In the genomic region with DNA sequence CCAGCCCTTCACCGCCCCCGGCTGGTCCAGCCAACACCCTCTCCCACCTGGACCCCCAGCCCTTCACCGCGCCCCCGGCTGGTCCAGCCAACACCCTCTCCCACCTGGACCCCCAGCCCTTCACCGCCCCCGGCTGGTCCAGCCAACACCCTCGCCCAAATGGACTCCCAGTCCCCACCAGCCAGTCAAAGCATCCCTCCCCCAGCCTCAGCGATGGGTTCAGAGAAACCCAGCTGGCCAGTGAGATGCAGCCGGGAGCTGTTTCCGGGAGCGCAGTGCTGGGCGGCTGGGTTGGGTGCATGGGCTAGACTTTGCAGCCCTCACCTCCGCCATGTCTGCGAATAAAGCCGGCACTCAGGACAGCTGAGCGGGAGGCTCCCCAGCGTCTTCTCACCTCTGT, we compare ENCODE assay signal across 20 cellular contexts. TPM values are rescaled to one million over a fixed set of nuclear protein-coding genes. Genes with fewer than 3 reads are reported as not detected.
"Had no signal": no experiment of that assay in that cellular context is flagged by ENCODE, and none has a peak within 500 bp of the region (broad histone marks: within the 10 kb centered on the region; RNA-seq: fewer than 3 reads in every experiment).

No MANE protein-coding gene starts in this region.

- H3K4me1 Mint-ChIP-seq: activated B cell treated with CpG ODN at 0.5 μM for 24 hours had no signal

- H3K27ac ChIP-seq: epithelial cell of prostate, gastrocnemius medialis, prostate gland, stomach, testis, upper lobe of right lung had no signal

- H3K4me1 ChIP-seq: gastrocnemius medialis, prostate gland, stomach, testis, upper lobe of right lung had no signal

- H3K36me3 ChIP-seq: gastrocnemius medialis, prostate gland, upper lobe of right lung had no signal

- FAIRE-seq: colon, islet of Langerhans had no signal

- DNase-seq: activated B cell treated with CpG ODN at 0.5 μM for 24 hours; activated CD4-positive, alpha-beta T cell treated with anti-CD3 and anti-CD28 coated beads, Interleukin-2, amount 10 ng/mL, durations not matched to agents 7 days and 5 days; activated CD8-positive, alpha-beta memory T cell treated with anti-CD3 and anti-CD28 coated beads, Interleukin-2, amount 50 U/mL, for 48 hours; activated gamma-delta T cell; activated T-cell treated with anti-CD3 and anti-CD28 coated beads, Interleukin-2, amount 50 U/mL, for 72 hours; amniotic stem cell; effector memory CD8-positive, alpha-beta T cell; gastrocnemius medialis; mammary epithelial cell; naive thymus-derived CD8-positive, alpha-beta T cell; stomach; testis; upper lobe of right lung had no signal

- H3K27me3 ChIP-seq: testis, upper lobe of right lung had no signal

- H3K27me3 Mint-ChIP-seq: activated naive CD8-positive, alpha-beta T cell had no signal

- ATAC-seq: effector memory CD8-positive, alpha-beta T cell; naive thymus-derived CD8-positive, alpha-beta T cell had no signal

- H3K4me3 Mint-ChIP-seq: activated B cell treated with CpG ODN at 0.5 μM for 24 hours; activated CD4-positive, alpha-beta T cell treated with anti-CD3 and anti-CD28 coated beads, Interleukin-2, amount 10 ng/mL, durations not matched to agents 7 days and 5 days; activated naive CD8-positive, alpha-beta T cell; activated T-cell treated with anti-CD3 and anti-CD28 coated beads, Interleukin-2, amount 50 U/mL, for 72 hours; effector memory CD8-positive, alpha-beta T cell; T-helper 2 cell treated with Interferon-gamma antibody and Interleukin-4, amounts not matched to agents 5 μg/mL and 100 μg/mL, for 36 hours had no signal

- H3K9me3 ChIP-seq: gastrocnemius medialis, prostate gland, stomach, testis, upper lobe of right lung had no signal

- H3K9me3 Mint-ChIP-seq: activated B cell treated with CpG ODN at 0.5 μM for 24 hours; activated CD4-positive, alpha-beta T cell treated with anti-CD3 and anti-CD28 coated beads, Interleukin-2, amount 10 ng/mL, durations not matched to agents 7 days and 5 days; activated T-cell treated with anti-CD3 and anti-CD28 coated beads, Interleukin-2, amount 50 U/mL, for 72 hours; effector memory CD8-positive, alpha-beta T cell; naive thymus-derived CD8-positive, alpha-beta T cell; T-helper 2 cell treated with Interferon-gamma antibody and Interleukin-4, amounts not matched to agents 5 μg/mL and 100 μg/mL, for 36 hours had no signal

- H3K27ac Mint-ChIP-seq: activated B cell treated with CpG ODN at 0.5 μM for 24 hours; activated CD4-positive, alpha-beta T cell treated with anti-CD3 and anti-CD28 coated beads, Interleukin-2, amount 10 ng/mL, durations not matched to agents 7 days and 5 days; activated naive CD8-positive, alpha-beta T cell; activated T-cell treated with anti-CD3 and anti-CD28 coated beads, Interleukin-2, amount 50 U/mL, for 72 hours; T-helper 2 cell treated with Interferon-gamma antibody and Interleukin-4, amounts not matched to agents 5 μg/mL and 100 μg/mL, for 36 hours had no signal

- H3K4me3 ChIP-seq: prostate gland, smooth muscle cell, stomach, testis, upper lobe of right lung had no signal

- H3K4me2 ChIP-seq: smooth muscle cell had no signal

- H3K36me3 Mint-ChIP-seq: activated naive CD8-positive, alpha-beta T cell; naive thymus-derived CD8-positive, alpha-beta T cell had no signal

RNA-seq across cellular contexts. Expression of a gene that starts 18.8 kb away (rescaled TPM):
- total RNA-seq: activated B cell treated with CpG ODN at 0.5 μM for 24 hours, mammary epithelial cell, smooth muscle cell had no signal
- polyA plus RNA-seq: mammary epithelial cell had no signal

RNA-seq across cellular contexts. Expression of a gene that starts 28.7 kb away (rescaled TPM):
- total RNA-seq: smooth muscle cell had no signal
- polyA plus RNA-seq: smooth muscle cell had no signal
